Comparison of ENCODE assay signal across 1 cellular context in the genomic region with DNA sequence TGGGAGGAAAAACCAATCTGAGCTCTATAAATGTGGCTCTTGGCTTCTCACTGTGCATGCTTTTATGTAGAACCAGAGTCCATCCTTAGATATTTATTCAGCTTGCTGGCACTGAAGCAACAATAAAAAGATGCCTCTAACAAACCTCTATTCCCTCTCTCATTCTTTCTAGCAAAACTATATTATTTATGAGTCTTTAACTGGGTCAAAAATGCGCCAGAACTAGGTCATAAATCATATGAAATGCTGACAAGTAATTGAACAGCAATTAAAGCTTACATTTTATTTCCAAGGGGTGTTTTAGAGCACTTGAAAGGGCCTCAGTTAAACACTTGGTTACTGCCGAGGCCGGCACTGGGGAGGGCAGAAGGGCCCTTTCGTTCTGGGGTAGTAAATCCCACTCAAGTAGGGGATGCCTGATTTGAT.
TF ChIP-seq lines count a peak whose summit lies in the region.

No MANE protein-coding gene starts in this region.

TF ChIP-seq in HEK293, 187 proteins besides CTCF, POLR2A, EP300 and RAD21 (continued from another document and continues in another):
- TF ChIP-seq, protein P1, sequence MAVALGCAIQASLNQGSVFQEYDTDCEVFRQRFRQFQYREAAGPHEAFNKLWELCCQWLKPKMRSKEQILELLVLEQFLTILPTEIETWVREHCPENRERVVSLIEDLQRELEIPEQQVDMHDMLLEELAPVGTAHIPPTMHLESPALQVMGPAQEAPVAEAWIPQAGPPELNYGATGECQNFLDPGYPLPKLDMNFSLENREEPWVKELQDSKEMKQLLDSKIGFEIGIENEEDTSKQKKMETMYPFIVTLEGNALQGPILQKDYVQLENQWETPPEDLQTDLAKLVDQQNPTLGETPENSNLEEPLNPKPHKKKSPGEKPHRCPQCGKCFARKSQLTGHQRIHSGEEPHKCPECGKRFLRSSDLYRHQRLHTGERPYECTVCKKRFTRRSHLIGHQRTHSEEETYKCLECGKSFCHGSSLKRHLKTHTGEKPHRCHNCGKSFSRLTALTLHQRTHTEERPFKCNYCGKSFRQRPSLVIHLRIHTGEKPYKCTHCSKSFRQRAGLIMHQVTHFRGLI (tag by site-specific recombination; IDR thresholded peaks at IDR 0.05) = no peak
- TF ChIP-seq BCL11A (tag by site-specific recombination; IDR thresholded peaks at IDR 0.05; ENCODE audit: low read depth) = peak; percentile 16; the same call in 1 of the 2 replicates
- TF ChIP-seq ZNF621 (tag by site-specific recombination; IDR thresholded peaks at IDR 0.05) = no peak
- TF ChIP-seq ZNF658 (tag by site-specific recombination; IDR thresholded peaks at IDR 0.05) = no peak
- TF ChIP-seq ZNF843 (tag by site-specific recombination; IDR thresholded peaks at IDR 0.05) = peak; percentile 85
- TF ChIP-seq, protein P2, sequence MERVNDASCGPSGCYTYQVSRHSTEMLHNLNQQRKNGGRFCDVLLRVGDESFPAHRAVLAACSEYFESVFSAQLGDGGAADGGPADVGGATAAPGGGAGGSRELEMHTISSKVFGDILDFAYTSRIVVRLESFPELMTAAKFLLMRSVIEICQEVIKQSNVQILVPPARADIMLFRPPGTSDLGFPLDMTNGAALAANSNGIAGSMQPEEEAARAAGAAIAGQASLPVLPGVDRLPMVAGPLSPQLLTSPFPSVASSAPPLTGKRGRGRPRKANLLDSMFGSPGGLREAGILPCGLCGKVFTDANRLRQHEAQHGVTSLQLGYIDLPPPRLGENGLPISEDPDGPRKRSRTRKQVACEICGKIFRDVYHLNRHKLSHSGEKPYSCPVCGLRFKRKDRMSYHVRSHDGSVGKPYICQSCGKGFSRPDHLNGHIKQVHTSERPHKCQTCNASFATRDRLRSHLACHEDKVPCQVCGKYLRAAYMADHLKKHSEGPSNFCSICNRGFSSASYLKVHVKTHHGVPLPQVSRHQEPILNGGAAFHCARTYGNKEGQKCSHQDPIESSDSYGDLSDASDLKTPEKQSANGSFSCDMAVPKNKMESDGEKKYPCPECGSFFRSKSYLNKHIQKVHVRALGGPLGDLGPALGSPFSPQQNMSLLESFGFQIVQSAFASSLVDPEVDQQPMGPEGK (tag by site-specific recombination; IDR thresholded peaks at IDR 0.05) = peak; percentile 35; the same call in 1 of the 2 replicates
- no peak for TF ChIP-seq SALL2 (tag by site-specific recombination; IDR thresholded peaks at IDR 0.05; ENCODE audit: borderline replicate concordance)
- no peak for TF ChIP-seq ZNF175 (tag by site-specific recombination; IDR thresholded peaks at IDR 0.05)
- TF ChIP-seq ZNF670 (tag by site-specific recombination; IDR thresholded peaks at IDR 0.05; ENCODE audit: low read depth) = no peak
- no peak for TF ChIP-seq ZNF350 (tag by site-specific recombination; IDR thresholded peaks at IDR 0.05)
- peak; percentile 80 for TF ChIP-seq OSR2 (tag by site-specific recombination; IDR thresholded peaks at IDR 0.05)
- 0 out of 2 replicates have a peak, but pooled peaks have one; percentile 62 for TF ChIP-seq ZNF561 (tag by site-specific recombination; IDR thresholded peaks at IDR 0.05; ENCODE audit: borderline replicate concordance)
- TF ChIP-seq ZNF521 (tag by site-specific recombination; IDR thresholded peaks at IDR 0.05) = no peak
- TF ChIP-seq ZFP3 (tag by site-specific recombination; IDR thresholded peaks at IDR 0.05; ENCODE audit: low read depth) = no peak
- no peak for TF ChIP-seq ZNF426 (tag by site-specific recombination; IDR thresholded peaks at IDR 0.05)
- TF ChIP-seq ZNF555 (tag by site-specific recombination; conservative IDR thresholded peaks at IDR 0.05) = no peak
- no peak for TF ChIP-seq ZNF174 (tag by site-specific recombination; IDR thresholded peaks at IDR 0.05)
- no peak for TF ChIP-seq HOXA7 (CRISPR knock-in tag; IDR thresholded peaks at IDR 0.05; ENCODE audit: borderline replicate concordance)
- no peak for TF ChIP-seq ZNF776 (tag by site-specific recombination; IDR thresholded peaks at IDR 0.05; ENCODE audit: borderline replicate concordance)
- no peak for TF ChIP-seq ZNF404 (tag by site-specific recombination; IDR thresholded peaks at IDR 0.05)
- no peak for TF ChIP-seq ZNF571 (tag by site-specific recombination; IDR thresholded peaks at IDR 0.05)
- no peak for TF ChIP-seq ZNF239 (tag by site-specific recombination; IDR thresholded peaks at IDR 0.05)
- TF ChIP-seq ZNF785 (tag by site-specific recombination; IDR thresholded peaks at IDR 0.05) = no peak
- TF ChIP-seq KLF1 (tag by site-specific recombination; IDR thresholded peaks at IDR 0.05) = no peak
- TF ChIP-seq SP7 (tag by site-specific recombination; IDR thresholded peaks at IDR 0.05) = peak; percentile 96
- no peak for TF ChIP-seq ZNF747 (tag by site-specific recombination; IDR thresholded peaks at IDR 0.05)
- TF ChIP-seq ZNF76 (tag by site-specific recombination; IDR thresholded peaks at IDR 0.05; ENCODE audit: borderline replicate concordance, low read depth) = no peak
- TF ChIP-seq, protein P3, sequence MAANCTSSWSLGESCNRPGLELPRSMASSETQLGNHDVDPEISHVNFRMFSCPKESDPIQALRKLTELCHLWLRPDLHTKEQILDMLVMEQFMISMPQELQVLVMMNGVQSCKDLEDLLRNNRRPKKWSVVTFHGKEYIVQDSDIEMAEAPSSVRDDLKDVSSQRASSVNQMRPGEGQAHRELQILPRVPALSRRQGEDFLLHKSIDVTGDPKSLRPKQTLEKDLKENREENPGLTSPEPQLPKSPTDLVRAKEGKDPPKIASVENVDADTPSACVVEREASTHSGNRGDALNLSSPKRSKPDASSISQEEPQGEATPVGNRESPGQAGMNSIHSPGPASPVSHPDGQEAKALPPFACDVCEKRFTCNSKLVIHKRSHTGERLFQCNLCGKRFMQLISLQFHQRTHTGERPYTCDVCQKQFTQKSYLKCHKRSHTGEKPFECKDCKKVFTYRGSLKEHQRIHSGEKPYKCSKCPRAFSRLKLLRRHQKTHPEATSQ (tag by site-specific recombination; IDR thresholded peaks at IDR 0.05) = no peak
- no peak for TF ChIP-seq SETDB1 (IDR thresholded peaks at IDR 0.05; ENCODE audit: insufficient read length, low read length)
- TF ChIP-seq, protein P4, sequence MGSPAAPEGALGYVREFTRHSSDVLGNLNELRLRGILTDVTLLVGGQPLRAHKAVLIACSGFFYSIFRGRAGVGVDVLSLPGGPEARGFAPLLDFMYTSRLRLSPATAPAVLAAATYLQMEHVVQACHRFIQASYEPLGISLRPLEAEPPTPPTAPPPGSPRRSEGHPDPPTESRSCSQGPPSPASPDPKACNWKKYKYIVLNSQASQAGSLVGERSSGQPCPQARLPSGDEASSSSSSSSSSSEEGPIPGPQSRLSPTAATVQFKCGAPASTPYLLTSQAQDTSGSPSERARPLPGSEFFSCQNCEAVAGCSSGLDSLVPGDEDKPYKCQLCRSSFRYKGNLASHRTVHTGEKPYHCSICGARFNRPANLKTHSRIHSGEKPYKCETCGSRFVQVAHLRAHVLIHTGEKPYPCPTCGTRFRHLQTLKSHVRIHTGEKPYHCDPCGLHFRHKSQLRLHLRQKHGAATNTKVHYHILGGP (tag by site-specific recombination; IDR thresholded peaks at IDR 0.05) = peak; percentile 91
- TF ChIP-seq ZNF768 (tag by site-specific recombination; IDR thresholded peaks at IDR 0.05) = no peak
- no peak for TF ChIP-seq ZNF530 (tag by site-specific recombination; IDR thresholded peaks at IDR 0.05; ENCODE audit: low read depth)
- TF ChIP-seq, protein P5, sequence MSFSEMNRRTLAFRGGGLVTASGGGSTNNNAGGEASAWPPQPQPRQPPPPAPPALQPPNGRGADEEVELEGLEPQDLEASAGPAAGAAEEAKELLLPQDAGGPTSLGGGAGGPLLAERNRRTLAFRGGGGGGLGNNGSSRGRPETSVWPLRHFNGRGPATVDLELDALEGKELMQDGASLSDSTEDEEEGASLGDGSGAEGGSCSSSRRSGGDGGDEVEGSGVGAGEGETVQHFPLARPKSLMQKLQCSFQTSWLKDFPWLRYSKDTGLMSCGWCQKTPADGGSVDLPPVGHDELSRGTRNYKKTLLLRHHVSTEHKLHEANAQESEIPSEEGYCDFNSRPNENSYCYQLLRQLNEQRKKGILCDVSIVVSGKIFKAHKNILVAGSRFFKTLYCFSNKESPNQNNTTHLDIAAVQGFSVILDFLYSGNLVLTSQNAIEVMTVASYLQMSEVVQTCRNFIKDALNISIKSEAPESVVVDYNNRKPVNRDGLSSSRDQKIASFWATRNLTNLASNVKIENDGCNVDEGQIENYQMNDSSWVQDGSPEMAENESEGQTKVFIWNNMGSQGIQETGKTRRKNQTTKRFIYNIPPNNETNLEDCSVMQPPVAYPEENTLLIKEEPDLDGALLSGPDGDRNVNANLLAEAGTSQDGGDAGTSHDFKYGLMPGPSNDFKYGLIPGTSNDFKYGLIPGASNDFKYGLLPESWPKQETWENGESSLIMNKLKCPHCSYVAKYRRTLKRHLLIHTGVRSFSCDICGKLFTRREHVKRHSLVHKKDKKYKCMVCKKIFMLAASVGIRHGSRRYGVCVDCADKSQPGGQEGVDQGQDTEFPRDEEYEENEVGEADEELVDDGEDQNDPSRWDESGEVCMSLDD (tag by site-specific recombination; IDR thresholded peaks at IDR 0.05) = no peak
- TF ChIP-seq ZBTB17 (tag by site-specific recombination; IDR thresholded peaks at IDR 0.05) = peak; percentile 73
- no peak for TF ChIP-seq ZNF501 (tag by site-specific recombination; IDR thresholded peaks at IDR 0.05)
- TF ChIP-seq ZNF112 (tag by site-specific recombination; IDR thresholded peaks at IDR 0.05) = no peak
- TF ChIP-seq, protein P6, sequence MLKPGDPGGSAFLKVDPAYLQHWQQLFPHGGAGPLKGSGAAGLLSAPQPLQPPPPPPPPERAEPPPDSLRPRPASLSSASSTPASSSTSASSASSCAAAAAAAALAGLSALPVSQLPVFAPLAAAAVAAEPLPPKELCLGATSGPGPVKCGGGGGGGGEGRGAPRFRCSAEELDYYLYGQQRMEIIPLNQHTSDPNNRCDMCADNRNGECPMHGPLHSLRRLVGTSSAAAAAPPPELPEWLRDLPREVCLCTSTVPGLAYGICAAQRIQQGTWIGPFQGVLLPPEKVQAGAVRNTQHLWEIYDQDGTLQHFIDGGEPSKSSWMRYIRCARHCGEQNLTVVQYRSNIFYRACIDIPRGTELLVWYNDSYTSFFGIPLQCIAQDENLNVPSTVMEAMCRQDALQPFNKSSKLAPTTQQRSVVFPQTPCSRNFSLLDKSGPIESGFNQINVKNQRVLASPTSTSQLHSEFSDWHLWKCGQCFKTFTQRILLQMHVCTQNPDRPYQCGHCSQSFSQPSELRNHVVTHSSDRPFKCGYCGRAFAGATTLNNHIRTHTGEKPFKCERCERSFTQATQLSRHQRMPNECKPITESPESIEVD (tag by site-specific recombination; IDR thresholded peaks at IDR 0.05) = peak; percentile 99
- no peak for TF ChIP-seq ZNF473 (tag by site-specific recombination; IDR thresholded peaks at IDR 0.05)
- no peak for TF ChIP-seq ZSCAN23 (tag by site-specific recombination; IDR thresholded peaks at IDR 0.05)
- peak; percentile 83 for TF ChIP-seq ZBTB20 (tag by site-specific recombination; IDR thresholded peaks at IDR 0.05)
- TF ChIP-seq FEZF1 (tag by site-specific recombination; IDR thresholded peaks at IDR 0.05) = peak; percentile 89
- TF ChIP-seq ZNF10 (tag by site-specific recombination; IDR thresholded peaks at IDR 0.05) = no peak
- TF ChIP-seq, protein P7, sequence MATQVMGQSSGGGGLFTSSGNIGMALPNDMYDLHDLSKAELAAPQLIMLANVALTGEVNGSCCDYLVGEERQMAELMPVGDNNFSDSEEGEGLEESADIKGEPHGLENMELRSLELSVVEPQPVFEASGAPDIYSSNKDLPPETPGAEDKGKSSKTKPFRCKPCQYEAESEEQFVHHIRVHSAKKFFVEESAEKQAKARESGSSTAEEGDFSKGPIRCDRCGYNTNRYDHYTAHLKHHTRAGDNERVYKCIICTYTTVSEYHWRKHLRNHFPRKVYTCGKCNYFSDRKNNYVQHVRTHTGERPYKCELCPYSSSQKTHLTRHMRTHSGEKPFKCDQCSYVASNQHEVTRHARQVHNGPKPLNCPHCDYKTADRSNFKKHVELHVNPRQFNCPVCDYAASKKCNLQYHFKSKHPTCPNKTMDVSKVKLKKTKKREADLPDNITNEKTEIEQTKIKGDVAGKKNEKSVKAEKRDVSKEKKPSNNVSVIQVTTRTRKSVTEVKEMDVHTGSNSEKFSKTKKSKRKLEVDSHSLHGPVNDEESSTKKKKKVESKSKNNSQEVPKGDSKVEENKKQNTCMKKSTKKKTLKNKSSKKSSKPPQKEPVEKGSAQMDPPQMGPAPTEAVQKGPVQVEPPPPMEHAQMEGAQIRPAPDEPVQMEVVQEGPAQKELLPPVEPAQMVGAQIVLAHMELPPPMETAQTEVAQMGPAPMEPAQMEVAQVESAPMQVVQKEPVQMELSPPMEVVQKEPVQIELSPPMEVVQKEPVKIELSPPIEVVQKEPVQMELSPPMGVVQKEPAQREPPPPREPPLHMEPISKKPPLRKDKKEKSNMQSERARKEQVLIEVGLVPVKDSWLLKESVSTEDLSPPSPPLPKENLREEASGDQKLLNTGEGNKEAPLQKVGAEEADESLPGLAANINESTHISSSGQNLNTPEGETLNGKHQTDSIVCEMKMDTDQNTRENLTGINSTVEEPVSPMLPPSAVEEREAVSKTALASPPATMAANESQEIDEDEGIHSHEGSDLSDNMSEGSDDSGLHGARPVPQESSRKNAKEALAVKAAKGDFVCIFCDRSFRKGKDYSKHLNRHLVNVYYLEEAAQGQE (tag by site-specific recombination; IDR thresholded peaks at IDR 0.05) = no peak
- TF ChIP-seq ZNF423 (tag by site-specific recombination; IDR thresholded peaks at IDR 0.05) = no peak
- TF ChIP-seq, protein P8, sequence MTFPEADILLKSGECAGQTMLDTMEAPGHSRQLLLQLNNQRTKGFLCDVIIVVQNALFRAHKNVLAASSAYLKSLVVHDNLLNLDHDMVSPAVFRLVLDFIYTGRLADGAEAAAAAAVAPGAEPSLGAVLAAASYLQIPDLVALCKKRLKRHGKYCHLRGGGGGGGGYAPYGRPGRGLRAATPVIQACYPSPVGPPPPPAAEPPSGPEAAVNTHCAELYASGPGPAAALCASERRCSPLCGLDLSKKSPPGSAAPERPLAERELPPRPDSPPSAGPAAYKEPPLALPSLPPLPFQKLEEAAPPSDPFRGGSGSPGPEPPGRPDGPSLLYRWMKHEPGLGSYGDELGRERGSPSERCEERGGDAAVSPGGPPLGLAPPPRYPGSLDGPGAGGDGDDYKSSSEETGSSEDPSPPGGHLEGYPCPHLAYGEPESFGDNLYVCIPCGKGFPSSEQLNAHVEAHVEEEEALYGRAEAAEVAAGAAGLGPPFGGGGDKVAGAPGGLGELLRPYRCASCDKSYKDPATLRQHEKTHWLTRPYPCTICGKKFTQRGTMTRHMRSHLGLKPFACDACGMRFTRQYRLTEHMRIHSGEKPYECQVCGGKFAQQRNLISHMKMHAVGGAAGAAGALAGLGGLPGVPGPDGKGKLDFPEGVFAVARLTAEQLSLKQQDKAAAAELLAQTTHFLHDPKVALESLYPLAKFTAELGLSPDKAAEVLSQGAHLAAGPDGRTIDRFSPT (tag by site-specific recombination; IDR thresholded peaks at IDR 0.05) = no peak
- TF ChIP-seq ZNF221 (tag by site-specific recombination; IDR thresholded peaks at IDR 0.05; ENCODE audit: borderline replicate concordance) = no peak
- 0 out of 2 replicates have a peak, but pooled peaks have one; percentile 50 for TF ChIP-seq MEIS1 (CRISPR knock-in tag; IDR thresholded peaks at IDR 0.05; ENCODE audit: borderline replicate concordance)
- no peak for TF ChIP-seq ZNF121 (tag by site-specific recombination; IDR thresholded peaks at IDR 0.05)
- no peak for TF ChIP-seq ZNF560 (tag by site-specific recombination; IDR thresholded peaks at IDR 0.05; ENCODE audit: borderline replicate concordance)
